Comparison of ENCODE assay signal across 9 cellular contexts in the genomic region with DNA sequence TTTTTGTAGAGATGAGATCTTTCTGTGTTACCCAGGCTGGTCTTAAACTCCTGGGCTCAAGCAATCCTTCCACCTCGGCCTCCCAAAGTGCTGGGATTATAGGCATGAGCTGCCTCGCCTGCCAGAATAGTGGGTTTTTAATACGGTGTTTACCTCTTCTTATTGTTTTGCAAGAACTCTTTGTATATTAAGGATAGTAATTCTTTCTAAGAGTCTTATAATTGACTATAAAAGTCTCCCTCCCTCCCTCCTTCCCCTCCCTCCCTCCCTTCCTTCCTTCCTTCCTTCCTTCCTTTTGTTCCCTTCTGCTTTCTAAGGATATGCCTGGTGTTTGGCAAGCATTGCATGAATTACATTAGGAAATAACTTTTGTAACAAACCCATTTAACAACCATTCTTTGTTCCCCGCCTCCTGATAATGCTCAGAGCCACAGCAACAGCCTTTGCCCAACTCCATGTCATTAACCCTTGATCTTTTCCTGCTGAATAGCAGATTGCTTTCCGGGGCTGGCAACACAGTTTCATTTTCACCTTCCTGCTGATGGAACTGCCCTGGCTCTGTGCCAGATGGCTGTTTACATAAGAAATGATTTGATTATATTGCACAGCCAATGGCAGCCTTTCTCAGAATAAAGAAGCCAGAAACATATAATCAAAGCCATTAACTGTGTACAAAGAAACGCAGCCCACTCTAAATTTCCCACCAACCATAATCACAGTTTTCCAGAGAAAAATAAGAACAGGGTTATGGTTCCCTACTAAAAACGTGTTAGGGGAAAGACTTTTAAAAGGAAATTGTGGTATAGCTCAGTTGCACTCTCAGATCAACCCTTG.
DNase-seq lines count a peak whose midpoint lies in the region; ATAC-seq, FAIRE-seq and TF ChIP-seq lines count a peak whose summit lies in the region.
"Had no signal": no experiment of that assay in that cellular context is flagged by ENCODE, and none has a peak within 500 bp of the region (broad histone marks: within the 10 kb centered on the region; RNA-seq: fewer than 3 reads in every experiment).

No MANE protein-coding gene starts in this region.

- no peak for TF ChIP-seq POLR2A in esophagus squamous epithelium (IDR thresholded peaks at IDR 0.05)

- no peaks in the 10 kb centered on the region for H3K9me3 Mint-ChIP-seq in activated T-helper 1 cell treated with anti-CD3 and anti-CD28 coated beads, Interleukin-12 subunit alpha, Interleukin-12 subunit beta, Interleukin-2, Interleukin-4 antibody, amounts not matched to agents 30 ng/mL and 10 ng/mL and 1 ng/mL, durations not matched to agents 14 hours and 24 hours and 36 hours

- DNase-seq in NCI-H2227 (lab: John Stamatoyannopoulos, UW; ENCODE audit: unreplicated experiment) (peak; percentile 98), kidney (peak; percentile 83), GM19238 (ENCODE audit: insufficient read length, low spot score) (no peak), midbrain (lab: John Stamatoyannopoulos, UW) (no peak), esophagus squamous epithelium (lab: John Stamatoyannopoulos, UW) (no peak)
- peak; percentile 48 for DNase-seq in activated T-helper 1 cell treated with anti-CD3 and anti-CD28 coated beads, Interleukin-12 subunit alpha, Interleukin-12 subunit beta, Interleukin-2, Interleukin-4 antibody, amounts not matched to agents 30 ng/mL and 10 ng/mL and 1 ng/mL, durations not matched to agents 14 hours and 24 hours and 36 hours (ENCODE audit: low spot score)

- CTCF ChIA-PET in HEK293 (lab: Yijun Ruan, JAX), result interaction anchor here (1.3 kb wide), 1 partner anchor 98 kb away, joined by 5 read pairs; no protein-coding TSS in a partner anchor

- peaks cover 7% of the 10 kb centered on the region for H3K27me3 Mint-ChIP-seq in activated T-helper 1 cell treated with anti-CD3 and anti-CD28 coated beads, Interleukin-12 subunit alpha, Interleukin-12 subunit beta, Interleukin-2, Interleukin-4 antibody, amounts not matched to agents 30 ng/mL and 10 ng/mL and 1 ng/mL, durations not matched to agents 14 hours and 24 hours and 36 hours (ENCODE audit: insufficient read depth)

- intact Hi-C loops in activated T-helper 1 cell treated with anti-CD3 and anti-CD28 coated beads, Interleukin-12 subunit alpha, Interleukin-12 subunit beta, Interleukin-2, Interleukin-4 antibody, amounts not matched to agents 30 ng/mL and 10 ng/mL and 1 ng/mL, durations not matched to agents 14 hours and 24 hours and 36 hours (cut with micrococcal nuclease), result loop anchor here (2.0 kb wide), 1 partner anchor 28 kb away; no protein-coding TSS in a partner anchor
- intact Hi-C loops in kidney (cut with DNase I) (no loop called here), esophagus squamous epithelium (cut with DNase I) (no loop called here)

- H3K27ac Mint-ChIP-seq in activated T-helper 1 cell treated with anti-CD3 and anti-CD28 coated beads, Interleukin-12 subunit alpha, Interleukin-12 subunit beta, Interleukin-2, Interleukin-4 antibody, amounts not matched to agents 30 ng/mL and 10 ng/mL and 1 ng/mL, durations not matched to agents 14 hours and 24 hours and 36 hours, result no peak overlapping the region

- 28 to 34% methylated on average over 7 of the region's 7 CpGs for WGBS in esophagus squamous epithelium, 2 donors

- no peaks in the 10 kb centered on the region for H3K36me3 Mint-ChIP-seq in activated T-helper 1 cell treated with anti-CD3 and anti-CD28 coated beads, Interleukin-12 subunit alpha, Interleukin-12 subunit beta, Interleukin-2, Interleukin-4 antibody, amounts not matched to agents 30 ng/mL and 10 ng/mL and 1 ng/mL, durations not matched to agents 14 hours and 24 hours and 36 hours (ENCODE audit: low read depth)

- no peaks in the 10 kb centered on the region for H3K27me3 ChIP-seq in esophagus squamous epithelium
- H3K27me3 ChIP-seq: foreskin keratinocyte had no signal

- no peak for ATAC-seq in HG02870 (IDR thresholded peaks at IDR 0.05; ENCODE audit: unreplicated experiment)
- ATAC-seq: foreskin keratinocyte had no signal

- no peak overlapping the region for H3K9ac ChIP-seq in kidney (ENCODE audit: low read length in 2 of 2)

- H3K4me3 Mint-ChIP-seq in activated T-helper 1 cell treated with anti-CD3 and anti-CD28 coated beads, Interleukin-12 subunit alpha, Interleukin-12 subunit beta, Interleukin-2, Interleukin-4 antibody, amounts not matched to agents 30 ng/mL and 10 ng/mL and 1 ng/mL, durations not matched to agents 14 hours and 24 hours and 36 hours, result peak overlapping the region; percentile 9

- TF ChIP-seq CTCF in HEK293 (tag by site-specific recombination; IDR thresholded peaks at IDR 0.05) (no peak), kidney (IDR thresholded peaks at IDR 0.05; ENCODE audit: borderline replicate concordance, extremely low read depth, insufficient read depth) (no peak), esophagus squamous epithelium (IDR thresholded peaks at IDR 0.05) (no peak)

- POLR2A ChIA-PET in HEK293 (lab: Yijun Ruan, JAX), result no interaction called here

- H3K4me1 Mint-ChIP-seq in activated T-helper 1 cell treated with anti-CD3 and anti-CD28 coated beads, Interleukin-12 subunit alpha, Interleukin-12 subunit beta, Interleukin-2, Interleukin-4 antibody, amounts not matched to agents 30 ng/mL and 10 ng/mL and 1 ng/mL, durations not matched to agents 14 hours and 24 hours and 36 hours (ENCODE audit: low read depth), result peaks cover 24% of the 10 kb centered on the region

- no peak overlapping the region for H3K4me3 ChIP-seq in HEK293 (ENCODE audit: low read depth, low read length)
- H3K4me3 ChIP-seq in kidney (ENCODE audit: low read length in 2 of 2), result no peak overlapping the region
- peak overlapping the region in 1 of 4 donors; percentile 2 for H3K4me3 ChIP-seq in esophagus squamous epithelium

- H3K9me3 ChIP-seq in HEK293 (ENCODE audit: control insufficient read depth, insufficient read depth, low read depth, low read length), result no peaks in the 10 kb centered on the region
- no peaks in the 10 kb centered on the region for H3K9me3 ChIP-seq in kidney (ENCODE audit: control insufficient read depth in 1 of 2, low read length in 2 of 2)
- no peaks in the 10 kb centered on the region for H3K9me3 ChIP-seq in esophagus squamous epithelium

- H3K36me3 ChIP-seq in HEK293 (ENCODE audit: control insufficient read depth in 2 of 2, insufficient read depth in 1 of 2, low read length in 2 of 2) (no peaks in the 10 kb centered on the region), kidney (ENCODE audit: control insufficient read depth in 1 of 2, insufficient read depth in 2 of 2, low read length in 2 of 2) (no peaks in the 10 kb centered on the region), esophagus squamous epithelium (no peaks in the 10 kb centered on the region)

- H3K27ac ChIP-seq in HEK293 (ENCODE audit: extremely low read depth, low read depth, low read length) (no peak overlapping the region), kidney (ENCODE audit: low read depth in 2 of 2, low read length in 2 of 2) (peak overlapping the region; percentile 34 to 40), esophagus squamous epithelium (peak overlapping the region in 1 of 4 donors; percentile 4)
- H3K27ac ChIP-seq: foreskin keratinocyte had no signal

- no peaks in the 10 kb centered on the region for H3K4me1 ChIP-seq in HEK293 (ENCODE audit: control insufficient read depth, insufficient read depth, low read length)
- peaks cover 0 to 6% of the 10 kb centered on the region in 2 donors for H3K4me1 ChIP-seq in kidney (ENCODE audit: control insufficient read depth in 1 of 2, insufficient read depth in 1 of 2, low read depth in 1 of 2, low read length in 2 of 2)
- peaks cover 0 to 21% (median 9%) of the 10 kb centered on the region in 3 donors for H3K4me1 ChIP-seq in esophagus squamous epithelium
- H3K4me1 ChIP-seq: foreskin keratinocyte had no signal

- no peak for FAIRE-seq in kidney (lab: Jason Lieb, UNC)

TF ChIP-seq in HEK293, 187 proteins besides CTCF, POLR2A, EP300 and RAD21 (continues in another document):
- TF ChIP-seq ZNF184 (tag by site-specific recombination; IDR thresholded peaks at IDR 0.05), result peak; percentile 94
- TF ChIP-seq, protein P1, sequence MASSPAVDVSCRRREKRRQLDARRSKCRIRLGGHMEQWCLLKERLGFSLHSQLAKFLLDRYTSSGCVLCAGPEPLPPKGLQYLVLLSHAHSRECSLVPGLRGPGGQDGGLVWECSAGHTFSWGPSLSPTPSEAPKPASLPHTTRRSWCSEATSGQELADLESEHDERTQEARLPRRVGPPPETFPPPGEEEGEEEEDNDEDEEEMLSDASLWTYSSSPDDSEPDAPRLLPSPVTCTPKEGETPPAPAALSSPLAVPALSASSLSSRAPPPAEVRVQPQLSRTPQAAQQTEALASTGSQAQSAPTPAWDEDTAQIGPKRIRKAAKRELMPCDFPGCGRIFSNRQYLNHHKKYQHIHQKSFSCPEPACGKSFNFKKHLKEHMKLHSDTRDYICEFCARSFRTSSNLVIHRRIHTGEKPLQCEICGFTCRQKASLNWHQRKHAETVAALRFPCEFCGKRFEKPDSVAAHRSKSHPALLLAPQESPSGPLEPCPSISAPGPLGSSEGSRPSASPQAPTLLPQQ (tag by site-specific recombination; IDR thresholded peaks at IDR 0.05), result peak; percentile 32; the same call in 1 of the 2 replicates
- no peak for TF ChIP-seq RBAK (tag by site-specific recombination; IDR thresholded peaks at IDR 0.05)
- TF ChIP-seq ZNF473 (tag by site-specific recombination; IDR thresholded peaks at IDR 0.05), result no peak

Comparison
In these comparisons a context has a peak if more than half of its experiments do, and no peak if none do; other contexts are left out.
1. DNase-seq: peak in NCI-H2227 (single experiment), activated T-helper 1 cell treated with anti-CD3 and anti-CD28 coated beads, Interleukin-12 subunit alpha, Interleukin-12 subunit beta, Interleukin-2, Interleukin-4 antibody, amounts not matched to agents 30 ng/mL and 10 ng/mL and 1 ng/mL, durations not matched to agents 14 hours and 24 hours and 36 hours (single experiment) and kidney (single experiment); none in GM19238 (single experiment), midbrain (single experiment) and esophagus squamous epithelium (single experiment).